ENCODE assay signal across 10 cellular contexts in genomic region chr14:51616724-51617409, GRCh38. TPM values are rescaled to one million over a fixed set of nuclear protein-coding genes. Genes with fewer than 3 reads are reported as not detected.
DNase-seq lines count a peak whose midpoint lies in the region; ATAC-seq and TF ChIP-seq lines count a peak whose summit lies in the region.
"Had no signal": no experiment of that assay in that cellular context is flagged by ENCODE, and none has a peak within 500 bp of the region (broad histone marks: within the 10 kb centered on the region; RNA-seq: fewer than 3 reads in every experiment).

No MANE protein-coding gene starts in this region.

- H3K79me1 ChIP-seq in neuronal stem cell (ENCODE audit: low read depth, low read length): no peaks in the 10 kb centered on the region

- no peaks in the 10 kb centered on the region for H3K9me3 Mint-ChIP-seq in osteocyte (ENCODE audit: unreplicated experiment)
- H3K9me3 Mint-ChIP-seq in activated CD4-positive, alpha-beta memory T cell treated with anti-CD3 and anti-CD28 coated beads, Interleukin-2, amount 10 ng/mL, durations not matched to agents 7 days and 5 days: no peaks in the 10 kb centered on the region

- H4K8ac ChIP-seq in neuronal stem cell (ENCODE audit: low read depth, low read length): no peak overlapping the region

- no peak overlapping the region for H3K23ac ChIP-seq in neuronal stem cell (ENCODE audit: low read depth, low read length, poor library complexity)

- H3K36me3 Mint-ChIP-seq in osteocyte (ENCODE audit: unreplicated experiment): no peaks in the 10 kb centered on the region
- H3K36me3 Mint-ChIP-seq in activated CD4-positive, alpha-beta memory T cell treated with anti-CD3 and anti-CD28 coated beads, Interleukin-2, amount 10 ng/mL, durations not matched to agents 7 days and 5 days (ENCODE audit: low read depth): no peaks in the 10 kb centered on the region

- no peak for TF ChIP-seq CTCF in epithelial cell of proximal tubule (conservative IDR thresholded peaks at IDR 0.05; ENCODE audit: low read depth, low read length)
- no peak for TF ChIP-seq CTCF in osteocyte (IDR thresholded peaks at IDR 0.05)
- no peak for TF ChIP-seq CTCF in mucosa of descending colon (IDR thresholded peaks at IDR 0.05)

- H3K4me3 ChIP-seq in epithelial cell of proximal tubule (ENCODE audit: low read depth, low read length): no peak overlapping the region
- no peak overlapping the region for H3K4me3 ChIP-seq in neuronal stem cell (ENCODE audit: low read length in 2 of 2)
- no peak overlapping the region for H3K4me3 ChIP-seq in mucosa of descending colon

- no peak overlapping the region for H2AK5ac ChIP-seq in neuronal stem cell (ENCODE audit: low read depth, low read length)

- H4K91ac ChIP-seq in neuronal stem cell (ENCODE audit: low read depth, low read length, poor library complexity): no peak overlapping the region

- no peak overlapping the region for H3K14ac ChIP-seq in neuronal stem cell (ENCODE audit: low read length)

- intact Hi-C loops in mucosa of descending colon (cut with DNase I, micrococcal nuclease): no loop called here

- H3K27me3 Mint-ChIP-seq in osteocyte (ENCODE audit: unreplicated experiment): no peaks in the 10 kb centered on the region
- H3K27me3 Mint-ChIP-seq in activated CD4-positive, alpha-beta memory T cell treated with anti-CD3 and anti-CD28 coated beads, Interleukin-2, amount 10 ng/mL, durations not matched to agents 7 days and 5 days: peaks cover 6% of the 10 kb centered on the region

- no peak for ATAC-seq in GM19455 (IDR thresholded peaks at IDR 0.05; ENCODE audit: unreplicated experiment)
- ATAC-seq in mucosa of descending colon: no peak

- H3K27me3 ChIP-seq in neuronal stem cell (ENCODE audit: control insufficient read depth in 3 of 3, insufficient read depth in 3 of 3, low read depth in 1 of 3, low read length in 3 of 3): peaks cover 0 to 15% (median 0%) of the 10 kb centered on the region in 3 experiments

- H3K4me1 Mint-ChIP-seq in osteocyte (ENCODE audit: unreplicated experiment): peaks cover 24% of the 10 kb centered on the region
- H3K4me1 Mint-ChIP-seq in activated CD4-positive, alpha-beta memory T cell treated with anti-CD3 and anti-CD28 coated beads, Interleukin-2, amount 10 ng/mL, durations not matched to agents 7 days and 5 days: no peaks in the 10 kb centered on the region

- H3K18ac ChIP-seq in neuronal stem cell (ENCODE audit: low read length): no peak overlapping the region

- H3K4ac ChIP-seq in neuronal stem cell (ENCODE audit: low read length): no peak overlapping the region

- H2AFZ ChIP-seq in neuronal stem cell (ENCODE audit: low read length): no peak overlapping the region

- H3K4me2 ChIP-seq in neuronal stem cell (ENCODE audit: insufficient read depth, low read length, poor library complexity, severe bottlenecking): no peak overlapping the region

- WGBS in neuronal stem cell (ENCODE audit: extremely low coverage in 2 of 2, insufficient read length in 2 of 2, insufficient replicate concordance in 1 of 2), 2 donors: no CpG with 5 or more reads among the region's 4 CpGs

- H3K9me3 ChIP-seq in neuronal stem cell (replicated peaks in 1 of 2; ENCODE audit: control insufficient read depth in 2 of 2, insufficient read depth in 1 of 2, low read depth in 1 of 2, low read length in 2 of 2): no peaks in the 10 kb centered on the region
- H3K9me3 ChIP-seq in mucosa of descending colon: no peaks in the 10 kb centered on the region

- H3K27ac Mint-ChIP-seq in osteocyte (ENCODE audit: unreplicated experiment): peak overlapping the region; percentile 53
- no peak overlapping the region for H3K27ac Mint-ChIP-seq in activated CD4-positive, alpha-beta memory T cell treated with anti-CD3 and anti-CD28 coated beads, Interleukin-2, amount 10 ng/mL, durations not matched to agents 7 days and 5 days

- no peak overlapping the region for H2BK120ac ChIP-seq in neuronal stem cell (ENCODE audit: low read depth, low read length)

- DNase-seq in EH (ENCODE audit: low read depth) (peak; percentile 95), NCI-H69 (lab: John Stamatoyannopoulos, UW) (peak; percentile 70), epithelial cell of proximal tubule (ENCODE audit: low read depth) (peak; percentile 87), osteocyte (ENCODE audit: extremely low spot score, unreplicated experiment) (no peak), neuronal stem cell (ENCODE audit: low spot score) (no peak), mucosa of descending colon (no peak)
- no peak for DNase-seq in activated CD4-positive, alpha-beta memory T cell treated with anti-CD3 and anti-CD28 coated beads, Interleukin-2, amount 10 ng/mL, durations not matched to agents 7 days and 5 days
- DNase-seq: activated T-cell treated with anti-CD3 and anti-CD28 coated beads for 4 hours, SHP77 had no signal

- H2BK12ac ChIP-seq in neuronal stem cell (ENCODE audit: low read length): no peak overlapping the region

- H2BK5ac ChIP-seq in neuronal stem cell (ENCODE audit: low read length): no peak overlapping the region

- H2BK15ac ChIP-seq in neuronal stem cell (ENCODE audit: low read length): no peak overlapping the region

- CTCF ChIA-PET in activated CD4-positive, alpha-beta memory T cell treated with anti-CD3 and anti-CD28 coated beads, Interleukin-2, amount 10 ng/mL, durations not matched to agents 7 days and 5 days (lab: Charles Lee): no interaction called here

- H3K36me3 ChIP-seq in neuronal stem cell (replicated peaks in 1 of 2; ENCODE audit: control insufficient read depth in 2 of 2, insufficient read depth in 2 of 2, low read length in 2 of 2) (no peaks in the 10 kb centered on the region), mucosa of descending colon (ENCODE audit: low read depth) (no peaks in the 10 kb centered on the region)

- no peak overlapping the region for H3K27ac ChIP-seq in neuronal stem cell (replicated peaks; ENCODE audit: low read length)

- no peak overlapping the region for H3K9ac ChIP-seq in neuronal stem cell (ENCODE audit: low read depth, low read length, poor library complexity)

- POLR2A ChIA-PET in activated CD4-positive, alpha-beta memory T cell treated with anti-CD3 and anti-CD28 coated beads, Interleukin-2, amount 10 ng/mL, durations not matched to agents 7 days and 5 days (lab: Charles Lee): no interaction called here

- H3K4me1 ChIP-seq in neuronal stem cell (ENCODE audit: control insufficient read depth in 2 of 2, insufficient read depth in 1 of 2, low read depth in 1 of 2, low read length in 2 of 2) (peaks cover 1 to 5% of the 10 kb centered on the region in 2 donors), mucosa of descending colon (ENCODE audit: low read depth) (no peaks in the 10 kb centered on the region)

- no peak overlapping the region for H3K4me3 Mint-ChIP-seq in osteocyte (ENCODE audit: unreplicated experiment)
- no peak overlapping the region for H3K4me3 Mint-ChIP-seq in activated CD4-positive, alpha-beta memory T cell treated with anti-CD3 and anti-CD28 coated beads, Interleukin-2, amount 10 ng/mL, durations not matched to agents 7 days and 5 days

RNA-seq across cellular contexts. Expression of gene FRMD6, which starts 34.8 kb away (rescaled TPM):
- total RNA-seq in epithelial cell of proximal tubule: 110 and 122 TPM in 2 replicates
- total RNA-seq in osteocyte: 124 and 129 TPM in 2 replicates
- 1 to 10 TPM; 3.3 TPM for total RNA-seq in activated CD4-positive, alpha-beta memory T cell treated with anti-CD3 and anti-CD28 coated beads, Interleukin-2, amount 10 ng/mL, durations not matched to agents 7 days and 5 days
- polyA plus RNA-seq in neuronal stem cell (2013, experiment 1 of 2): 8.9 TPM
- polyA plus RNA-seq in neuronal stem cell (2013, experiment 2 of 2): 9.2 TPM
- 10 to 100 TPM in 1 of 3 donors, 1 to 10 TPM in 2; 4.2 to 39.1 (median 8.5) TPM for total RNA-seq in mucosa of descending colon

Comparison
In these comparisons a context has a peak if more than half of its experiments do, and no peak if none do; other contexts are left out.
1. DNase-seq: peak in EH (single experiment), NCI-H69 (single experiment) and epithelial cell of proximal tubule (single experiment); none in osteocyte (single experiment), activated CD4-positive, alpha-beta memory T cell treated with anti-CD3 and anti-CD28 coated beads, Interleukin-2, amount 10 ng/mL, durations not matched to agents 7 days and 5 days (single experiment), neuronal stem cell (single experiment) and mucosa of descending colon (0 of 3).